In the genomic region with DNA sequence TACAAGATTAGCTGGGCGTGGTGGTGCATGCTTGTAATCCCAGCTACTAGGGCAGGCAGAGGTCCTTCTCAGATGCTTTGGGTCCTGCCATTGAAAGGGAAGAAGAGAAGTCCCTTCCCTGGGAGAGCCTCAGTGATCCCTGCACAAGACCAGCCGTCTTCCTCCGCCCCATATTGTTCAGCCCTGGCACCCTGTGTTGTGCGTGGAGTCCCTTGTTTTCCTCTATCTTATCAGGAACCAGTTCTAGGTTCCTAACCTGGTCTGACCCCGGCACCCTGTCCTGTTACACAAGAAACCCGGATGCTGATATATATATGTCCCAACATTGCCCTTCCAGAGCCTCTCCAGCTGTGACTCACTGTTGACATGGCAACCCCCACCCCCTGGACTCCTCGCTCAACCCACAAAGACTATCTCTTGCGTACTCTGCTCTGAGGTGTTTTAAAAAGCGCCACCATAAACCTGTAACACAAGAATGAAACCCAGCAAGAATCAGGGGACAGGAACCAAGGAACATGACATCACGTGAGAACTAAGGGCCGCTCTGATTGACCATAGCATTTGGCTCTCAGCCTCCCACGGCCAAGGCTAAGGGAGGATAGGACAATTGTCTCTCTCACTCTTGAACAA, we compare ENCODE assay signal across 9 cellular contexts. TPM values are rescaled to one million over a fixed set of nuclear protein-coding genes. Genes with fewer than 3 reads are reported as not detected.
DNase-seq lines count a peak whose midpoint lies in the region; ATAC-seq and TF ChIP-seq lines count a peak whose summit lies in the region.
"Had no signal": no experiment of that assay in that cellular context is flagged by ENCODE, and none has a peak within 500 bp of the region (broad histone marks: within the 10 kb centered on the region; RNA-seq: fewer than 3 reads in every experiment).

No MANE protein-coding gene starts in this region.

- H3K4me3 Mint-ChIP-seq in activated B cell treated with CpG ODN at 0.5 μM for 24 hours, result peak overlapping the region; percentile 71

- RAD21 ChIA-PET in HCT116 (lab: Charles Lee; ENCODE audit: low non-redundant PET in 1 of 2, low total read pairs in 2 of 2, uncharacterized antibody in 2 of 2, unreplicated experiment in 2 of 2), result no interaction called here

- peak; percentile 93 for DNase-seq in CD1c-positive myeloid dendritic cell (ENCODE audit: extremely low spot score)
- no peak for DNase-seq in HCT116 (ENCODE audit: low read depth, low spot score)
- peak; percentile 13 for DNase-seq in activated B cell treated with CpG ODN at 0.5 μM for 24 hours
- peak; percentile 33 for DNase-seq in left kidney (ENCODE audit: low read depth, low spot score)
- no peak for DNase-seq in NCI-H1092 (lab: John Stamatoyannopoulos, UW)
- no peak for DNase-seq in medulla oblongata (ENCODE audit: extremely low spot score)
- no peak for DNase-seq in T-helper 9 cell
- DNase-seq in activated naive CD4-positive, alpha-beta T cell treated with anti-CD3 and anti-CD28 coated beads, Interleukin-2, amount 50 U/mL, for 72 hours (ENCODE audit: low spot score in 2 of 2), result no peak

- intact Hi-C loops in HCT116 (cut with micrococcal nuclease), result no loop called here
- intact Hi-C loops in activated B cell treated with CpG ODN at 0.5 μM for 24 hours (cut with micrococcal nuclease), result loop anchor here (5.0 to 10.0 kb wide), 2 partner anchors 641 to 698 kb away; no protein-coding TSS in a partner anchor

- no peak for TF ChIP-seq CTCF in HCT116 (IDR thresholded peaks at IDR 0.05 in 2 of 3, conservative IDR thresholded peaks at IDR 0.05 in 1 of 3; ENCODE audit: borderline replicate concordance in 1 of 3, insufficient read depth in 1 of 3, low read depth in 2 of 3, low read length in 2 of 3)
- TF ChIP-seq CTCF in activated B cell treated with CpG ODN at 0.5 μM for 24 hours (IDR thresholded peaks at IDR 0.05), result no peak

- H3K27ac ChIP-seq in HCT116 (ENCODE audit: low read depth, low read length), result no peak overlapping the region
- H3K27ac ChIP-seq: parathyroid adenoma had no signal

- H3K4me3 ChIP-seq in HCT116 (replicated peaks in 1 of 2; ENCODE audit: low read depth in 1 of 2, low read length in 2 of 2), result no peak overlapping the region

- peaks cover 18% of the 10 kb centered on the region for H3K36me3 Mint-ChIP-seq in activated B cell treated with CpG ODN at 0.5 μM for 24 hours (ENCODE audit: low read depth)
- H3K36me3 Mint-ChIP-seq in activated naive CD4-positive, alpha-beta T cell treated with anti-CD3 and anti-CD28 coated beads, Interleukin-2, amount 50 U/mL, for 72 hours, result peaks cover 9 to 30% of the 10 kb centered on the region in 2 donors

- H2AFZ ChIP-seq in HCT116 (ENCODE audit: low read depth, low read length, poor library complexity, severe bottlenecking), result no peak overlapping the region
- H2AFZ ChIP-seq: parathyroid adenoma had no signal

- H3K4me2 ChIP-seq in HCT116 (ENCODE audit: low read length), result peak overlapping the region; percentile 33; the same call in 1 of the 2 replicates

- H3K79me2 ChIP-seq in HCT116 (ENCODE audit: insufficient read depth, low read length), result no peaks in the 10 kb centered on the region
- H3K79me2 ChIP-seq: parathyroid adenoma had no signal

- peaks cover 3 to 5% of the 10 kb centered on the region in 2 experiments; a peak in 3 of 4 replicates for H3K4me1 ChIP-seq in HCT116 (ENCODE audit: control insufficient read depth in 1 of 2, insufficient read depth in 2 of 2, low read length in 2 of 2)
- H3K4me1 ChIP-seq: parathyroid adenoma had no signal

- H3K4me1 Mint-ChIP-seq in activated B cell treated with CpG ODN at 0.5 μM for 24 hours, result peaks cover 97% of the 10 kb centered on the region

- no peaks in the 10 kb centered on the region for H4K20me1 ChIP-seq in HCT116 (ENCODE audit: insufficient read depth)

- H3K9me3 Mint-ChIP-seq in activated B cell treated with CpG ODN at 0.5 μM for 24 hours, result no peaks in the 10 kb centered on the region
- peaks cover 0 to 4% of the 10 kb centered on the region in 2 donors for H3K9me3 Mint-ChIP-seq in activated naive CD4-positive, alpha-beta T cell treated with anti-CD3 and anti-CD28 coated beads, Interleukin-2, amount 50 U/mL, for 72 hours

- BruUV-seq in HCT116 (replicated peaks; lab: Mats Ljungman, UMichigan), result no TSS peak

- TF ChIP-seq POLR2A in HCT116 (IDR thresholded peaks at IDR 0.05; ENCODE audit: borderline replicate concordance, extremely low read depth, insufficient read depth, insufficient read length), result no peak

- ATAC-seq in HCT116 (peak; percentile 63), activated B cell treated with CpG ODN at 0.5 μM for 24 hours (ENCODE audit: low read depth) (no peak)
- ATAC-seq in activated naive CD4-positive, alpha-beta T cell treated with anti-CD3 and anti-CD28 coated beads, Interleukin-2, amount 50 U/mL, for 72 hours, result no peak

- no peaks in the 10 kb centered on the region for H3K27me3 ChIP-seq in HCT116 (ENCODE audit: insufficient read depth, low read length)

- H3K9ac ChIP-seq in HCT116 (ENCODE audit: low read length), result no peak overlapping the region
- H3K9ac ChIP-seq: parathyroid adenoma had no signal

- CTCF ChIA-PET in HCT116 (lab: Charles Lee) (no interaction called here), activated B cell treated with CpG ODN at 0.5 μM for 24 hours (lab: Charles Lee) (interaction anchor here (2.8 to 6.6 kb wide), 2 partner anchors 65 to 83 kb away, joined by 9 to 45 read pairs; no protein-coding TSS in a partner anchor)

- H3K36me3 ChIP-seq in HCT116 (ENCODE audit: control insufficient read depth in 1 of 2, insufficient read depth in 2 of 2, low read length in 2 of 2), result no peaks in the 10 kb centered on the region

- H3K27me3 Mint-ChIP-seq in activated B cell treated with CpG ODN at 0.5 μM for 24 hours, result no peaks in the 10 kb centered on the region

- H3K27ac Mint-ChIP-seq in activated B cell treated with CpG ODN at 0.5 μM for 24 hours, result peak overlapping the region; percentile 85
- H3K27ac Mint-ChIP-seq in activated naive CD4-positive, alpha-beta T cell treated with anti-CD3 and anti-CD28 coated beads, Interleukin-2, amount 50 U/mL, for 72 hours, result no peak overlapping the region

- H3K9me2 ChIP-seq in HCT116 (ENCODE audit: insufficient read depth), result no peaks in the 10 kb centered on the region

- POLR2A ChIA-PET in HCT116 (lab: Charles Lee), result no interaction called here
- POLR2A ChIA-PET in activated B cell treated with CpG ODN at 0.5 μM for 24 hours (lab: Charles Lee), result interaction anchor here (1.7 to 2.7 kb wide), 2 partner anchors 133 to 197 kb away, joined by 7 to 9 read pairs; no protein-coding TSS in a partner anchor

- TF ChIP-seq RAD21 in HCT116 (IDR thresholded peaks at IDR 0.05; ENCODE audit: low read depth), result no peak

- no peaks in the 10 kb centered on the region for H3K9me3 ChIP-seq in HCT116 (ENCODE audit: control insufficient read depth in 1 of 2, insufficient read depth in 1 of 2, low read depth in 1 of 2, low read length in 2 of 2)

TF ChIP-seq in HCT116, 20 proteins besides CTCF, POLR2A, EP300 and RAD21 (continues in another document):
- no peak for TF ChIP-seq MAX (IDR thresholded peaks at IDR 0.05)
- TF ChIP-seq REST (IDR thresholded peaks at IDR 0.05; ENCODE audit: low read depth), result no peak
- no peak for TF ChIP-seq EZH2phosphoT487 (IDR thresholded peaks at IDR 0.05; ENCODE audit: borderline replicate concordance)
- no peak for TF ChIP-seq ZFX (IDR thresholded peaks at IDR 0.05)
- TF ChIP-seq EGR1 (IDR thresholded peaks at IDR 0.05; ENCODE audit: low read depth), result no peak
- no peak for TF ChIP-seq SP1 (IDR thresholded peaks at IDR 0.05; ENCODE audit: low read depth)
- no peak for TF ChIP-seq JUND (IDR thresholded peaks at IDR 0.05)
- TF ChIP-seq CEBPB (IDR thresholded peaks at IDR 0.05; ENCODE audit: low read depth), result no peak

RNA-seq across cellular contexts. Expression of gene MX2, which starts 4.8 kb away (rescaled TPM):
- 0.22 TPM for total RNA-seq in HCT116 (2021; ENCODE audit: unreplicated experiment)
- polyA plus RNA-seq in HCT116 (2012), result 0.12 TPM in 2 replicates
- 32.6 and 34.4 TPM in 2 replicates for total RNA-seq in activated B cell treated with CpG ODN at 0.5 μM for 24 hours
- total RNA-seq in activated naive CD4-positive, alpha-beta T cell treated with anti-CD3 and anti-CD28 coated beads, Interleukin-2, amount 50 U/mL, for 72 hours, result 10 to 100 TPM in 1 of 2 donors, 1 to 10 TPM in 1; 3.6 to 79.4 TPM

RNA-seq across cellular contexts. Expression of gene FAM3B, which starts 50.0 kb away (rescaled TPM):
- total RNA-seq in HCT116 (2021; ENCODE audit: unreplicated experiment) (not detected), activated B cell treated with CpG ODN at 0.5 μM for 24 hours (not detected in 2 replicates)
- polyA plus RNA-seq in HCT116 (2012), result 0.16 TPM in 1 of 2 replicates, not detected in the other
- not detected for total RNA-seq in activated naive CD4-positive, alpha-beta T cell treated with anti-CD3 and anti-CD28 coated beads, Interleukin-2, amount 50 U/mL, for 72 hours

RNA-seq across cellular contexts. Expression of gene MX1, which starts 59.4 kb away (rescaled TPM):
- total RNA-seq in HCT116 (2021; ENCODE audit: unreplicated experiment) (2.0 TPM), activated B cell treated with CpG ODN at 0.5 μM for 24 hours (64.2 and 64.8 TPM in 2 replicates)
- polyA plus RNA-seq in HCT116 (2012), result 0.81 and 0.85 TPM in 2 replicates
- 100 to 1,000 TPM in 1 of 2 donors, 10 to 100 TPM in 1; 18.0 to 365 TPM for total RNA-seq in activated naive CD4-positive, alpha-beta T cell treated with anti-CD3 and anti-CD28 coated beads, Interleukin-2, amount 50 U/mL, for 72 hours

Comparison
In these comparisons a context has a peak if more than half of its experiments do, and no peak if none do; other contexts are left out.
1. DNase-seq: peak in CD1c-positive myeloid dendritic cell (single experiment), activated B cell treated with CpG ODN at 0.5 μM for 24 hours (single experiment) and left kidney (single experiment); none in HCT116 (single experiment), NCI-H1092 (single experiment), medulla oblongata (single experiment), T-helper 9 cell (single experiment) and activated naive CD4-positive, alpha-beta T cell treated with anti-CD3 and anti-CD28 coated beads, Interleukin-2, amount 50 U/mL, for 72 hours (0 of 2).